In the genomic region with DNA sequence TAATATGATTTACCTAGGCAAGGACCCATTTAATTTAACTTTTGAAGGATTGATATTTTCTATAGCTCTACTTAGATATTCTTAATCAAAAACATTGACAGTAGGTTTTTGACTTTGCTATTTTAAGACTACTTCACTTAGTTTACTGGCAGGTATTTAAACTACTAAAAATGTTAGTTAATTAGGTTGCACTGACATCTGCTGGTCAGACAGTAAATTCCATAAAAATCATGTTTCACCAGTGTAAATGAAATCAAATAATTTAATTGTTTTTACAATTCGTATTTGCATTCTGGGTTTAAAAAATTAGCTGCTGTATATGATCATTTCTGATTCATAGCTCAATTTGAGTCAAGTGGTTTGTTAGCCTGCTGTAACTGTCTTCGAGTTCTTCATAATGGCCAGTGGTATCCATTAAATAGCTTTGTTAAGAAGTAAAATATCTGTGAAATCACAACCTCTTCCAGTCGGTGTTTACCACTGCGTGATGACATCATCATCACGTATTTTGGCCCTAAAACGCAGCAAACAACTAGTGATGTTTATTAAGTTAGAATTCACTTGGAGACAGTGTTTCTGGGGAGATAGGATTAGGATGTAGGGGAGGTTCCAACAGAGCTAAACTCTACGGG, we compare ENCODE assay signal across 8 cellular contexts. TPM values are rescaled to one million over a fixed set of nuclear protein-coding genes. Genes with fewer than 3 reads are reported as not detected.
DNase-seq lines count a peak whose midpoint lies in the region; ATAC-seq, FAIRE-seq and TF ChIP-seq lines count a peak whose summit lies in the region.

No MANE protein-coding gene starts in this region.

- H3K27ac ChIP-seq in PC-9: no peak overlapping the region
- H3K27ac ChIP-seq in esophagus muscularis mucosa (replicated peaks in 1 of 4): no peak overlapping the region
- no peak overlapping the region for H3K27ac ChIP-seq in psoas muscle

- H3K4me3 ChIP-seq in PC-9 (peak overlapping the region; percentile 22; the same call in 1 of the 2 replicates), esophagus muscularis mucosa (no peak overlapping the region), psoas muscle (no peak overlapping the region)

- H3K4me1 ChIP-seq in PC-9 (replicated peaks; ENCODE audit: insufficient read depth) (0 out of 2 replicates have a peak, but pooled peaks cover 4% of the 10 kb centered on the region), esophagus muscularis mucosa (peaks cover 0 to 18% (median 14%) of the 10 kb centered on the region in 4 donors), psoas muscle (no peaks in the 10 kb centered on the region)

- POLR2A ChIA-PET in PC-9 (lab: Charles Lee; ENCODE audit: unreplicated experiment): no interaction called here

- H4K20me1 ChIP-seq in PC-9 (ENCODE audit: insufficient read depth): no peaks in the 10 kb centered on the region

- no peak for TF ChIP-seq POLR2A in esophagus muscularis mucosa (IDR thresholded peaks at IDR 0.05; ENCODE audit: low read depth)

- H2AFZ ChIP-seq in PC-9: peak overlapping the region; percentile 71

- BruUV-seq in PC-9 (replicated peaks; lab: Mats Ljungman, UMichigan): no TSS peak

- WGBS in esophagus muscularis mucosa: 8% methylated on average over 7 of the region's 7 CpGs
- 11 to 14% (median 11%) methylated on average over 7 of the region's 7 CpGs for WGBS in psoas muscle, 3 donors

- H3F3A ChIP-seq in PC-9 (ENCODE audit: insufficient read depth, low read depth): no peaks in the 10 kb centered on the region

- TF ChIP-seq CTCF in PC-9 (conservative IDR thresholded peaks at IDR 0.05): peak; percentile 93
- TF ChIP-seq CTCF in esophagus muscularis mucosa (IDR thresholded peaks at IDR 0.05): peak; percentile 65 to 71 (median 68)
- peak; percentile 65 for TF ChIP-seq CTCF in psoas muscle (IDR thresholded peaks at IDR 0.05)

- H3K9me3 ChIP-seq in PC-9 (ENCODE audit: insufficient read depth, low read depth) (no peaks in the 10 kb centered on the region), esophagus muscularis mucosa (no peaks in the 10 kb centered on the region), psoas muscle (no peaks in the 10 kb centered on the region)

- ATAC-seq in psoas muscle (peak in 1 of 4 donors; percentile 68), HG03025 (IDR thresholded peaks at IDR 0.05; ENCODE audit: low FRiP score, unreplicated experiment) (no peak), GM18858 (IDR thresholded peaks at IDR 0.05; ENCODE audit: unreplicated experiment) (no peak)

- intact Hi-C loops in PC-9 (cut with micrococcal nuclease; ENCODE audit: unreplicated experiment) (loop anchor here (1.0 to 5.0 kb wide), 4 partner anchors 156 to 1060 kb away; no protein-coding TSS in a partner anchor), esophagus muscularis mucosa (cut with DNase I) (loop anchor here (5.0 kb wide), 1 partner anchor 406 kb away; no protein-coding TSS in a partner anchor), psoas muscle (cut with DNase I) (loop anchor here (5.0 kb wide), 3 partner anchors 261 to 1056 kb away; no protein-coding TSS in a partner anchor)

- TF ChIP-seq EP300 in esophagus muscularis mucosa (IDR thresholded peaks at IDR 0.05): no peak

- H3K27me3 ChIP-seq in PC-9 (ENCODE audit: insufficient read depth, low read depth): no peaks in the 10 kb centered on the region
- no peaks in the 10 kb centered on the region for H3K27me3 ChIP-seq in esophagus muscularis mucosa
- no peaks in the 10 kb centered on the region for H3K27me3 ChIP-seq in psoas muscle (ENCODE audit: insufficient read depth in 3 of 3, low read length in 2 of 3)

- CTCF ChIA-PET in PC-9 (lab: Charles Lee): interaction anchor here (0.5 to 1.9 kb wide), 10 partner anchors 15 to 1102 kb away, joined by 3 to 9 read pairs (median 4); partner anchors contain the start of gene FRRS1

- no peaks in the 10 kb centered on the region for H3K79me2 ChIP-seq in PC-9 (ENCODE audit: low read depth)

- no peaks in the 10 kb centered on the region for H3K9me2 ChIP-seq in PC-9 (ENCODE audit: insufficient read depth)

- H3K36me3 ChIP-seq in PC-9 (ENCODE audit: low read depth) (no peaks in the 10 kb centered on the region), esophagus muscularis mucosa (no peaks in the 10 kb centered on the region), psoas muscle (ENCODE audit: insufficient read depth in 1 of 2, low read depth in 1 of 2) (peaks cover 0 to under 1% of the 10 kb centered on the region in 2 donors)

- peak overlapping the region; percentile 61 for H3K4me2 ChIP-seq in PC-9

- FAIRE-seq in GM19239 (lab: Jason Lieb, UNC): peak; percentile 78

- DNase-seq in AG20443 (ENCODE audit: low spot score) (peak; percentile 18), GM19239 (ENCODE audit: insufficient read length, low spot score) (no peak), PC-9 (peak in 1 of 2 experiments; percentile 60), esophagus muscularis mucosa (ENCODE audit: extremely low spot score) (no peak), psoas muscle (no peak), ureter (ENCODE audit: low spot score) (no peak)

RNA-seq across cellular contexts. Expression of gene EXTL2, which starts 26.2 kb away (rescaled TPM):
- total RNA-seq in PC-9 (2021) (16.3 and 20.2 TPM in 2 replicates), esophagus muscularis mucosa (10 to 100 TPM; 14.5 to 21.6 (median 17.6) TPM), psoas muscle (1 to 10 TPM; 3.3 to 4.9 (median 3.6) TPM), ureter (22.1 TPM)
- 10 to 100 TPM in 2 of 3 donors, 1 to 10 TPM in 1; 3.9 to 14.7 (median 11.7) TPM for polyA plus RNA-seq in psoas muscle

RNA-seq across cellular contexts. Expression of gene SLC30A7, which starts 27.4 kb away (rescaled TPM):
- total RNA-seq in PC-9 (2021): 18.4 and 27.4 TPM in 2 replicates
- total RNA-seq in esophagus muscularis mucosa: 10 to 100 TPM; 10.5 to 19.9 (median 13.6) TPM
- total RNA-seq in psoas muscle: 1 to 10 TPM; 4.8 to 5.7 (median 5.1) TPM
- polyA plus RNA-seq in psoas muscle: 1 to 10 TPM; 1.0 to 1.8 (median 1.6) TPM
- 38.8 TPM for total RNA-seq in ureter
